25 cellular contexts compared by ENCODE assay signal in the genomic region with DNA sequence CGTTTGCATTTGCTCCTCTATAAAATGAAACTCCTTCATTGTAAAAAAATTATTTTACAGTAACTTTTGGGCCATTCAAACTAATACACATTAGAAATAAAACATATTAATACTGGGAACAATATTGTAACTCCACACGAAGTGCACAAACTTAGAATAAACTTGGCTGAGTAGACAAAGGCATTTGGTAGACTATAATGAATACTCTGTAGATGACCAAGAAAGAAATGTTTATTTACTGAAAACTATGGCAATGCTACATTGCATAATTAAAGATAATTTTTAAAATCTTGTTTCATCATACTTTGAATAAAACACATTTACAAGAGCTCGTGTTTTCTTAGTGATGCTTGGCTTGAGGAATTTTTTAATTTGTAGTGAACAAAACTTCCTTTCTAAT. TPM values are rescaled to one million over a fixed set of nuclear protein-coding genes. Genes with fewer than 3 reads are reported as not detected.
"Had no signal": no experiment of that assay in that cellular context is flagged by ENCODE, and none has a peak within 500 bp of the region (broad histone marks: within the 10 kb centered on the region; RNA-seq: fewer than 3 reads in every experiment).

No MANE protein-coding gene starts in this region.

- DNase-seq: activated B cell treated with CpG ODN at 0.5 μM for 24 hours; activated CD4-positive, alpha-beta memory T cell treated with anti-CD3 and anti-CD28 coated beads for 36 hours; activated CD4-positive, alpha-beta T cell treated with anti-CD3 and anti-CD28 coated beads for 4 hours; activated effector memory CD4-positive, alpha-beta T cell treated with Interleukin-2 at 50 U/mL for 16 hours; activated naive CD4-positive, alpha-beta T cell treated with anti-CD3 and anti-CD28 coated beads, Interleukin-2, amount 10 ng/mL, durations not matched to agents 7 days and 5 days; activated naive CD8-positive, alpha-beta T cell treated with anti-CD3 and anti-CD28 coated beads, Interleukin-2, amount 50 U/mL, for 24 hours; activated T-cell treated with anti-CD3 and anti-CD28 coated beads, Interleukin-2, amount 50 U/mL, for 72 hours; aorta; brain microvascular endothelial cell; endodermal cell; esophagus squamous epithelium; heart left ventricle; left colon; lower lobe of right lung; nephron progenitor cell; posterior cingulate gyrus; sigmoid colon; stimulated activated CD4-positive, alpha-beta T cell treated with anti-CD3 and anti-CD28 coated beads, Interleukin-2, amount 100 ng/mL, for 48 hours; stimulated activated CD8-positive, alpha-beta memory T cell treated with anti-CD3 and anti-CD28 coated beads, Interleukin-4, amount 100 ng/mL, for 48 hours; stimulated activated naive B cell treated with anti-CD40 and anti-IgM and Interleukin-4, amounts not matched to agents 10 μg/mL and 1 μg/mL and 100 μg/mL, for 72 hours; T1000 had no signal

- FAIRE-seq: islet of Langerhans had no signal

- H3K27ac ChIP-seq: brain microvascular endothelial cell, lower lobe of right lung, SJSA1 had no signal

- H3K36me3 ChIP-seq: brain microvascular endothelial cell, esophagus squamous epithelium, heart left ventricle, lower lobe of right lung, sigmoid colon, SJSA1 had no signal

- H3K4me3 Mint-ChIP-seq: activated B cell treated with CpG ODN at 0.5 μM for 24 hours; activated CD4-positive, alpha-beta memory T cell treated with anti-CD3 and anti-CD28 coated beads for 36 hours; activated naive CD4-positive, alpha-beta T cell treated with anti-CD3 and anti-CD28 coated beads, Interleukin-2, amount 10 ng/mL, durations not matched to agents 7 days and 5 days; activated naive CD8-positive, alpha-beta T cell treated with anti-CD3 and anti-CD28 coated beads, Interleukin-2, amount 50 U/mL, for 24 hours; activated T-cell treated with anti-CD3 and anti-CD28 coated beads, Interleukin-2, amount 50 U/mL, for 72 hours; central memory CD8-positive, alpha-beta T cell; endodermal cell; nephron progenitor cell; stimulated activated naive B cell treated with anti-CD40 and anti-IgM and Interleukin-4, amounts not matched to agents 10 μg/mL and 1 μg/mL and 100 μg/mL, for 72 hours had no signal

- H3K4me1 ChIP-seq: SJSA1 had no signal

- H3K9me3 Mint-ChIP-seq: activated B cell treated with CpG ODN at 0.5 μM for 24 hours; activated CD4-positive, alpha-beta memory T cell treated with anti-CD3 and anti-CD28 coated beads for 36 hours; activated naive CD4-positive, alpha-beta T cell treated with anti-CD3 and anti-CD28 coated beads, Interleukin-2, amount 10 ng/mL, durations not matched to agents 7 days and 5 days; activated naive CD8-positive, alpha-beta T cell treated with anti-CD3 and anti-CD28 coated beads, Interleukin-2, amount 50 U/mL, for 24 hours; activated T-cell treated with anti-CD3 and anti-CD28 coated beads, Interleukin-2, amount 50 U/mL, for 72 hours; central memory CD8-positive, alpha-beta T cell had no signal

- H3K27me3 Mint-ChIP-seq: activated CD4-positive, alpha-beta memory T cell treated with anti-CD3 and anti-CD28 coated beads for 36 hours had no signal

- H3K36me3 Mint-ChIP-seq: activated CD4-positive, alpha-beta memory T cell treated with anti-CD3 and anti-CD28 coated beads for 36 hours; activated naive CD4-positive, alpha-beta T cell treated with anti-CD3 and anti-CD28 coated beads, Interleukin-2, amount 10 ng/mL, durations not matched to agents 7 days and 5 days; stimulated activated naive B cell treated with anti-CD40 and anti-IgM and Interleukin-4, amounts not matched to agents 10 μg/mL and 1 μg/mL and 100 μg/mL, for 72 hours had no signal

- H3K27me3 ChIP-seq: brain microvascular endothelial cell, esophagus squamous epithelium, heart left ventricle, sigmoid colon, SJSA1 had no signal

- H3K4me3 ChIP-seq: coronary artery, esophagus squamous epithelium, heart left ventricle, lower lobe of right lung, sigmoid colon, SJSA1 had no signal

- H3K4me1 Mint-ChIP-seq: activated B cell treated with CpG ODN at 0.5 μM for 24 hours; activated naive CD4-positive, alpha-beta T cell treated with anti-CD3 and anti-CD28 coated beads, Interleukin-2, amount 10 ng/mL, durations not matched to agents 7 days and 5 days; activated naive CD8-positive, alpha-beta T cell treated with anti-CD3 and anti-CD28 coated beads, Interleukin-2, amount 50 U/mL, for 24 hours; central memory CD8-positive, alpha-beta T cell; endodermal cell; nephron progenitor cell; stimulated activated naive B cell treated with anti-CD40 and anti-IgM and Interleukin-4, amounts not matched to agents 10 μg/mL and 1 μg/mL and 100 μg/mL, for 72 hours had no signal

- ATAC-seq: activated naive CD8-positive, alpha-beta T cell treated with anti-CD3 and anti-CD28 coated beads, Interleukin-2, amount 50 U/mL, for 24 hours; activated T-cell treated with anti-CD3 and anti-CD28 coated beads, Interleukin-2, amount 50 U/mL, for 72 hours; heart left ventricle; left colon; lower lobe of right lung; stimulated activated naive B cell treated with anti-CD40 and anti-IgM and Interleukin-4, amounts not matched to agents 10 μg/mL and 1 μg/mL and 100 μg/mL, for 72 hours had no signal

- H3K9me3 ChIP-seq: esophagus squamous epithelium, lower lobe of right lung, sigmoid colon, SJSA1 had no signal

- H3K27ac Mint-ChIP-seq: activated B cell treated with CpG ODN at 0.5 μM for 24 hours; activated CD4-positive, alpha-beta memory T cell treated with anti-CD3 and anti-CD28 coated beads for 36 hours; activated naive CD4-positive, alpha-beta T cell treated with anti-CD3 and anti-CD28 coated beads, Interleukin-2, amount 10 ng/mL, durations not matched to agents 7 days and 5 days; activated naive CD8-positive, alpha-beta T cell treated with anti-CD3 and anti-CD28 coated beads, Interleukin-2, amount 50 U/mL, for 24 hours; activated T-cell treated with anti-CD3 and anti-CD28 coated beads, Interleukin-2, amount 50 U/mL, for 72 hours; endodermal cell; nephron progenitor cell; stimulated activated naive B cell treated with anti-CD40 and anti-IgM and Interleukin-4, amounts not matched to agents 10 μg/mL and 1 μg/mL and 100 μg/mL, for 72 hours had no signal

RNA-seq across cellular contexts. Expression of gene RERG, which starts 21.3 kb away (rescaled TPM):
- total RNA-seq: activated B cell treated with CpG ODN at 0.5 μM for 24 hours; activated CD4-positive, alpha-beta memory T cell treated with anti-CD3 and anti-CD28 coated beads for 36 hours; activated T-cell treated with anti-CD3 and anti-CD28 coated beads, Interleukin-2, amount 50 U/mL, for 72 hours; SJSA1 had no signal
